In genomic region chr18:3455938-3456685, GRCh38 we compare ENCODE assay signal across 8 cellular contexts. TPM values are rescaled to one million over a fixed set of nuclear protein-coding genes. Genes with fewer than 3 reads are reported as not detected.
DNase-seq lines count a peak whose midpoint lies in the region; ATAC-seq and TF ChIP-seq lines count a peak whose summit lies in the region.

No MANE protein-coding gene starts in this region.

- H3K9me3 ChIP-seq in tibial artery = no peaks in the 10 kb centered on the region

- CTCF ChIA-PET in T-cell (lab: Charles Lee) = interaction anchor here (0.7 to 3.7 kb wide), 15 partner anchors 8 to 211 kb away, joined by 3 to 31 read pairs (median 4); no protein-coding TSS in a partner anchor
- CTCF ChIA-PET in GM10248 (lab: Yijun Ruan, JAX) = interaction anchor here (1.1 to 3.5 kb wide), 12 partner anchors 10 to 210 kb away, joined by 3 to 17 read pairs (median 7); no protein-coding TSS in a partner anchor

- TF ChIP-seq CTCF in foreskin keratinocyte (conservative IDR thresholded peaks at IDR 0.05) (no peak), GM10248 (IDR thresholded peaks at IDR 0.05; ENCODE audit: control extremely low read depth, extremely low read depth, low read depth, missing control alignments) (no peak), tibial artery (IDR thresholded peaks at IDR 0.05) (no peak)

- peaks cover 50% of the 10 kb centered on the region for H3K4me1 ChIP-seq in foreskin keratinocyte
- peaks cover 0 to 49% (median 25%) of the 10 kb centered on the region in 4 donors for H3K4me1 ChIP-seq in tibial artery

- POLR2A ChIA-PET in T-cell (lab: Charles Lee) = interaction anchor here in 1 of 2 donors (0.8 kb wide), 1 partner anchor 18 kb away, joined by 3 read pairs; no protein-coding TSS in a partner anchor
- POLR2A ChIA-PET in GM10248 (lab: Yijun Ruan, JAX) = no interaction called here

- no peaks in the 10 kb centered on the region for H3K27me3 ChIP-seq in foreskin keratinocyte
- H3K27me3 ChIP-seq in tibial artery = no peaks in the 10 kb centered on the region

- peaks cover 35 to 49% (median 44%) of the 10 kb centered on the region in 3 donors for H3K36me3 ChIP-seq in tibial artery

- H3K4me3 Mint-ChIP-seq in T-cell = no peak overlapping the region

- DNase-seq in EL (peak; percentile 72), T-cell (no peak), foreskin keratinocyte (peak; percentile 34 to 65), renal cortical epithelial cell (ENCODE audit: low read depth) (peak; percentile 94), GM10248 (ENCODE audit: extremely low spot score) (no peak), tibial artery (no peak)
- DNase-seq in central memory CD4-positive, alpha-beta T cell = no peak

- H3K4me3 ChIP-seq in tibial artery = no peak overlapping the region

- H3K27me3 Mint-ChIP-seq in T-cell = no peaks in the 10 kb centered on the region

- no peak for ATAC-seq in T-cell (replicated peaks in 1 of 4)
- peak; percentile 12 for ATAC-seq in foreskin keratinocyte
- no peak for ATAC-seq in GM21390 (IDR thresholded peaks at IDR 0.05; ENCODE audit: unreplicated experiment)

- intact Hi-C loops in tibial artery (cut with DNase I; ENCODE audit: low total_unique reads) = loop anchor here (5.0 to 10.0 kb wide), 3 partner anchors 169 to 999 kb away; partner anchors contain the start of gene DLGAP1

- H3K4me1 Mint-ChIP-seq in T-cell = peaks cover 51 to 74% (median 74%) of the 10 kb centered on the region in 3 donors

- peaks cover 35% of the 10 kb centered on the region for H3K36me3 Mint-ChIP-seq in T-cell

- peak overlapping the region; percentile 73 to 89 for H3K27ac Mint-ChIP-seq in T-cell

- H3K9me3 Mint-ChIP-seq in T-cell = peaks cover 0 to 6% (median 0%) of the 10 kb centered on the region in 3 donors

- H3K27ac ChIP-seq in foreskin keratinocyte (peak overlapping the region; percentile 99), tibial artery (no peak overlapping the region)

RNA-seq across cellular contexts. Expression of gene TGIF1, which starts 6.1 kb away (rescaled TPM):
- 10 to 100 TPM; 40.5 to 90.5 (median 81.8) TPM for total RNA-seq in T-cell
- 80.1 and 83.4 TPM in 2 replicates for total RNA-seq in foreskin keratinocyte
- polyA plus RNA-seq in foreskin keratinocyte = 48.7 and 55.4 TPM in 2 replicates
- total RNA-seq in renal cortical epithelial cell = 295 and 343 TPM in 2 replicates

Comparison
In these comparisons a context has a peak if more than half of its experiments do, and no peak if none do; other contexts are left out.
1. DNase-seq: peak in EL (single experiment), foreskin keratinocyte (2 of 2) and renal cortical epithelial cell (single experiment); none in T-cell (0 of 34), central memory CD4-positive, alpha-beta T cell (single experiment), GM10248 (single experiment) and tibial artery (0 of 2).